8 cellular contexts compared by ENCODE assay signal in genomic region chr7:5421626-5422323, GRCh38. TPM values are rescaled to one million over a fixed set of nuclear protein-coding genes. Genes with fewer than 3 reads are reported as not detected.
DNase-seq lines count a peak whose midpoint lies in the region; ATAC-seq and TF ChIP-seq lines count a peak whose summit lies in the region.

No MANE protein-coding gene starts in this region.

- H3K4ac ChIP-seq in trophoblast cell (ENCODE audit: low read depth, low read length), result peak overlapping the region; percentile 100

- H2BK12ac ChIP-seq in trophoblast cell (ENCODE audit: low read length), result peak overlapping the region; percentile 59

- intact Hi-C loops in left cardiac atrium (cut with DNase I), result no loop called here

- TF ChIP-seq CTCF in LNCaP clone FGC (IDR thresholded peaks at IDR 0.05; ENCODE audit: control insufficient read depth, extremely low read depth, insufficient read depth), result no peak

- DNase-seq in EH (ENCODE audit: low read depth), result peak; percentile 90
- DNase-seq in LNCaP clone FGC (ENCODE audit: low read depth), result no peak
- DNase-seq in adipocyte (ENCODE audit: low read depth), result peak; percentile 87
- peak; percentile 65 for DNase-seq in left cardiac atrium
- DNase-seq in trophoblast cell, result peak in 1 of 2 donors; percentile 77
- DNase-seq in NCI-H2081 treated with DMSO at 0.1 percent for 48 hours (lab: John Stamatoyannopoulos, UW), result no peak

- H3K4me2 ChIP-seq in trophoblast cell (ENCODE audit: low read length), result peak overlapping the region; percentile 95

- H3K4me1 ChIP-seq in adipocyte (ENCODE audit: control insufficient read depth, insufficient read depth, low read length) (peaks cover 19% of the 10 kb centered on the region), trophoblast cell (ENCODE audit: control insufficient read depth in 1 of 2, insufficient read depth in 2 of 2, low read length in 2 of 2) (peaks cover 18 to 20% of the 10 kb centered on the region in 2 experiments)

- H3K9me3 ChIP-seq in adipocyte (ENCODE audit: control insufficient read depth, low read length), result no peaks in the 10 kb centered on the region
- peaks cover 2% of the 10 kb centered on the region for H3K9me3 ChIP-seq in trophoblast cell (ENCODE audit: insufficient read depth, low read depth, low read length)

- peaks cover 87% of the 10 kb centered on the region for H3K79me1 ChIP-seq in trophoblast cell (ENCODE audit: low read length)

- H3K14ac ChIP-seq in trophoblast cell (ENCODE audit: low read length), result peak overlapping the region; percentile 97

- H2AK5ac ChIP-seq in trophoblast cell (ENCODE audit: low read length), result peak overlapping the region; percentile 75

- ATAC-seq in left cardiac atrium, result no peak
- no peak for ATAC-seq in GM21367 (IDR thresholded peaks at IDR 0.05; ENCODE audit: unreplicated experiment)
- no peak for ATAC-seq in GM21390 (IDR thresholded peaks at IDR 0.05; ENCODE audit: unreplicated experiment)

- peak overlapping the region; percentile 81 for H2BK120ac ChIP-seq in trophoblast cell (ENCODE audit: insufficient read depth, low read length, poor library complexity)

- no peak overlapping the region for H2AFZ ChIP-seq in trophoblast cell (ENCODE audit: insufficient read depth, low read length, poor library complexity)

- H3K79me2 ChIP-seq in trophoblast cell (ENCODE audit: control insufficient read depth, insufficient read depth, low read length, poor library complexity), result peaks cover 66% of the 10 kb centered on the region

- H4K91ac ChIP-seq in trophoblast cell (ENCODE audit: low read depth, low read length), result peak overlapping the region; percentile 97

- H3K9ac ChIP-seq in adipocyte (ENCODE audit: low read length) (peak overlapping the region; percentile 100), trophoblast cell (ENCODE audit: low read length) (peak overlapping the region; percentile 99)

- no peaks in the 10 kb centered on the region for H3K27me3 ChIP-seq in adipocyte (replicated peaks; ENCODE audit: control insufficient read depth, insufficient read depth, low read length)
- H3K27me3 ChIP-seq in trophoblast cell (ENCODE audit: insufficient read depth, low read length), result no peaks in the 10 kb centered on the region

- peak overlapping the region; percentile 78 for H4K8ac ChIP-seq in trophoblast cell (ENCODE audit: low read depth, low read length)

- H4K12ac ChIP-seq in trophoblast cell (ENCODE audit: low read depth, low read length), result peak overlapping the region; percentile 63

- H3K18ac ChIP-seq in trophoblast cell (ENCODE audit: low read length), result peak overlapping the region; percentile 83

- no CpG with 5 or more reads among the region's 46 CpGs for WGBS in trophoblast cell (ENCODE audit: extremely low coverage, insufficient coverage, insufficient read length)

- peak overlapping the region; percentile 98 for H3K27ac ChIP-seq in trophoblast cell (ENCODE audit: low read depth, low read length)

- H3K4me3 ChIP-seq in LNCaP clone FGC (ENCODE audit: low read depth, low read length), result peak overlapping the region; percentile 96
- H3K4me3 ChIP-seq in adipocyte (ENCODE audit: low read length), result peak overlapping the region; percentile 97
- peak overlapping the region; percentile 83 for H3K4me3 ChIP-seq in trophoblast cell (ENCODE audit: low read depth, low read length)

- no peaks in the 10 kb centered on the region for H3K36me3 ChIP-seq in adipocyte (ENCODE audit: control insufficient read depth, insufficient read depth, low read length, severe bottlenecking)
- peaks cover under 1 to 6% of the 10 kb centered on the region in 2 experiments for H3K36me3 ChIP-seq in trophoblast cell (ENCODE audit: control insufficient read depth in 1 of 2, insufficient read depth in 2 of 2, low read length in 2 of 2)

- peak overlapping the region; percentile 97 for H2BK5ac ChIP-seq in trophoblast cell (ENCODE audit: low read depth, low read length, poor library complexity)

- no peak overlapping the region for H3K23ac ChIP-seq in trophoblast cell (ENCODE audit: low read length)

RNA-seq across cellular contexts. Expression of gene TNRC18, which starts 1.9 kb away (rescaled TPM):
- 10 to 100 TPM; 39.4 to 44.7 TPM for total RNA-seq in left cardiac atrium
- polyA plus RNA-seq in trophoblast cell (2013), result 39.0 and 39.9 TPM in 2 replicates

Comparison
In these comparisons a context has a peak if more than half of its experiments do, and no peak if none do; other contexts are left out.
1. DNase-seq: peak in EH (single experiment), adipocyte (single experiment) and left cardiac atrium (single experiment); none in LNCaP clone FGC (single experiment) and NCI-H2081 treated with DMSO at 0.1 percent for 48 hours (single experiment).
2. Peak in every context shown above with its lines, with median percentiles within 50 percentile points of each other: H3K4me3 ChIP-seq.